In genomic region chr2:127065299-127065931, GRCh38 we compare ENCODE assay signal across 9 cellular contexts. TPM values are rescaled to one million over a fixed set of nuclear protein-coding genes. Genes with fewer than 3 reads are reported as not detected.
DNase-seq lines count a peak whose midpoint lies in the region; ATAC-seq, FAIRE-seq and TF ChIP-seq lines count a peak whose summit lies in the region.
"Had no signal": no experiment of that assay in that cellular context is flagged by ENCODE, and none has a peak within 500 bp of the region (broad histone marks: within the 10 kb centered on the region; RNA-seq: fewer than 3 reads in every experiment).

No MANE protein-coding gene starts in this region.

- in situ Hi-C loops in K562 (cut with MboI), result no loop called here

- POLR2A ChIA-PET in K562 (lab: Yijun Ruan, JAX), result interaction anchor here (0.8 kb wide), 1 partner anchor 11 kb away, joined by 5 read pairs; no protein-coding TSS in a partner anchor

- no peak for FAIRE-seq in K562 (lab: Jason Lieb, UNC)

- no peak for DNase-seq in activated naive CD4-positive, alpha-beta T cell treated with anti-CD3 and anti-CD28 coated beads, Interleukin-2, amount 10 ng/mL, durations not matched to agents 7 days and 5 days
- DNase-seq in K562 (ENCODE audit: extremely low read depth in 1 of 4, low spot score in 3 of 4) (no peak), upper lobe of right lung (no peak), NCI-H2107 treated with DMSO at 0.1 percent for 48 hours (lab: John Stamatoyannopoulos, UW; ENCODE audit: unreplicated experiment) (no peak), HPDE6-E6E7 (ENCODE audit: extremely low spot score) (no peak), lower leg skin (ENCODE audit: low spot score in 2 of 2) (no peak)
- DNase-seq: cerebellar nuclear complex had no signal

- peaks cover 19 to 55% of the 10 kb centered on the region in 2 experiments for H3K4me1 ChIP-seq in K562 (replicated peaks in 1 of 2; ENCODE audit: control insufficient read depth in 2 of 2, insufficient read depth in 2 of 2, low read length in 2 of 2)
- peaks cover 33% of the 10 kb centered on the region for H3K4me1 ChIP-seq in mucosa of stomach (ENCODE audit: control insufficient read depth, insufficient read depth, low read length)
- H3K4me1 ChIP-seq in upper lobe of right lung, result peaks cover 36% of the 10 kb centered on the region

- no peaks in the 10 kb centered on the region for H3K27me3 ChIP-seq in K562 (ENCODE audit: control insufficient read depth in 2 of 2, insufficient read depth in 2 of 2, low read length in 2 of 2)
- H3K27me3 ChIP-seq in mucosa of stomach (ENCODE audit: control insufficient read depth, insufficient read depth, low read length), result no peaks in the 10 kb centered on the region
- H3K27me3 ChIP-seq in upper lobe of right lung, result no peaks in the 10 kb centered on the region

- H3K36me3 Mint-ChIP-seq in activated naive CD4-positive, alpha-beta T cell treated with anti-CD3 and anti-CD28 coated beads, Interleukin-2, amount 50 U/mL, for 24 hours, result no peaks in the 10 kb centered on the region
- H3K36me3 Mint-ChIP-seq in activated naive CD4-positive, alpha-beta T cell treated with anti-CD3 and anti-CD28 coated beads, Interleukin-2, amount 10 ng/mL, durations not matched to agents 7 days and 5 days, result peaks cover 40% of the 10 kb centered on the region

- no peaks in the 10 kb centered on the region for H4K20me1 ChIP-seq in K562 (replicated peaks; ENCODE audit: control insufficient read depth, insufficient read depth, low read length)

- peak overlapping the region; percentile 66 for H3K4me2 ChIP-seq in K562 (ENCODE audit: insufficient read depth, low read length)

- H3K4me3 Mint-ChIP-seq in activated naive CD4-positive, alpha-beta T cell treated with anti-CD3 and anti-CD28 coated beads, Interleukin-2, amount 50 U/mL, for 24 hours, result no peak overlapping the region
- H3K4me3 Mint-ChIP-seq in activated naive CD4-positive, alpha-beta T cell treated with anti-CD3 and anti-CD28 coated beads, Interleukin-2, amount 10 ng/mL, durations not matched to agents 7 days and 5 days, result no peak overlapping the region

- BruUV-seq in K562 (replicated peaks; lab: Mats Ljungman, UMichigan), result no TSS peak

- H3K27ac Mint-ChIP-seq in activated naive CD4-positive, alpha-beta T cell treated with anti-CD3 and anti-CD28 coated beads, Interleukin-2, amount 50 U/mL, for 24 hours, result peak overlapping the region; percentile 65
- H3K27ac Mint-ChIP-seq in activated naive CD4-positive, alpha-beta T cell treated with anti-CD3 and anti-CD28 coated beads, Interleukin-2, amount 10 ng/mL, durations not matched to agents 7 days and 5 days, result no peak overlapping the region

- H3K36me3 ChIP-seq in K562 (ENCODE audit: control insufficient read depth, insufficient read depth, low read length), result no peaks in the 10 kb centered on the region
- H3K36me3 ChIP-seq in mucosa of stomach (ENCODE audit: control insufficient read depth, insufficient read depth, low read length), result no peaks in the 10 kb centered on the region
- H3K36me3 ChIP-seq in upper lobe of right lung, result peaks cover 4% of the 10 kb centered on the region

- intact Hi-C loops in K562 (cut with micrococcal nuclease) (loop anchor here (5.0 kb wide), 1 partner anchor 107 kb away; no protein-coding TSS in a partner anchor), upper lobe of right lung (cut with DNase I) (loop anchor here (5.0 kb wide), 1 partner anchor 42 kb away; the partner anchor contains the start of gene BIN1), lower leg skin (cut with DNase I; ENCODE audit: low total_unique reads) (no loop called here)

- H3K27me3 Mint-ChIP-seq in activated naive CD4-positive, alpha-beta T cell treated with anti-CD3 and anti-CD28 coated beads, Interleukin-2, amount 50 U/mL, for 24 hours, result no peaks in the 10 kb centered on the region
- no peaks in the 10 kb centered on the region for H3K27me3 Mint-ChIP-seq in activated naive CD4-positive, alpha-beta T cell treated with anti-CD3 and anti-CD28 coated beads, Interleukin-2, amount 10 ng/mL, durations not matched to agents 7 days and 5 days

- TF ChIP-seq EP300 in K562 (IDR thresholded peaks at IDR 0.05; ENCODE audit: low read length), result no peak

- ATAC-seq in K562 (no peak), upper lobe of right lung (no peak)

- H3K4me1 Mint-ChIP-seq in activated naive CD4-positive, alpha-beta T cell treated with anti-CD3 and anti-CD28 coated beads, Interleukin-2, amount 50 U/mL, for 24 hours, result peaks cover 17% of the 10 kb centered on the region
- peaks cover 14% of the 10 kb centered on the region for H3K4me1 Mint-ChIP-seq in activated naive CD4-positive, alpha-beta T cell treated with anti-CD3 and anti-CD28 coated beads, Interleukin-2, amount 10 ng/mL, durations not matched to agents 7 days and 5 days

- WGBS in K562 (ENCODE audit: insufficient coverage, low coverage, missing lambda C conversion rate), result 62% methylated on average over 13 of the region's 13 CpGs
- WGBS in lower leg skin, 2 donors, result 83 to 88% methylated on average over 13 of the region's 13 CpGs

- H3K9me3 ChIP-seq in K562 (replicated peaks; ENCODE audit: control insufficient read depth, insufficient read depth, low read depth, low read length) (no peaks in the 10 kb centered on the region), mucosa of stomach (ENCODE audit: control insufficient read depth, low read length) (no peaks in the 10 kb centered on the region), upper lobe of right lung (no peaks in the 10 kb centered on the region)

- H3K9ac ChIP-seq in K562 (ENCODE audit: insufficient read depth in 1 of 2, low read depth in 2 of 2, low read length in 2 of 2) (peak overlapping the region; percentile 77 to 90; a peak in 3 of 4 replicates), mucosa of stomach (ENCODE audit: low read length) (peak overlapping the region; percentile 5)

- H3K9me1 ChIP-seq in K562 (ENCODE audit: control insufficient read depth, insufficient read depth, low read length), result no peaks in the 10 kb centered on the region

- H2AFZ ChIP-seq in K562 (ENCODE audit: low read depth, low read length), result peak overlapping the region; percentile 95

- H3K9me3 Mint-ChIP-seq in activated naive CD4-positive, alpha-beta T cell treated with anti-CD3 and anti-CD28 coated beads, Interleukin-2, amount 50 U/mL, for 24 hours, result no peaks in the 10 kb centered on the region
- H3K9me3 Mint-ChIP-seq in activated naive CD4-positive, alpha-beta T cell treated with anti-CD3 and anti-CD28 coated beads, Interleukin-2, amount 10 ng/mL, durations not matched to agents 7 days and 5 days, result no peaks in the 10 kb centered on the region

- TF ChIP-seq CTCF in K562 (IDR thresholded peaks at IDR 0.05 in 2 of 3, conservative IDR thresholded peaks at IDR 0.05 in 1 of 3; ENCODE audit: insufficient read depth in 2 of 3, low read depth in 1 of 3, low read length in 3 of 3) (no peak), upper lobe of right lung (IDR thresholded peaks at IDR 0.05) (no peak), lower leg skin (IDR thresholded peaks at IDR 0.05) (no peak)

- CTCF ChIA-PET in activated naive CD4-positive, alpha-beta T cell treated with anti-CD3 and anti-CD28 coated beads, Interleukin-2, amount 10 ng/mL, durations not matched to agents 7 days and 5 days (lab: Charles Lee), result interaction anchor here (2.0 kb wide), 1 partner anchor 14 kb away, joined by 4 read pairs; no protein-coding TSS in a partner anchor
- CTCF ChIA-PET in K562 (lab: Yijun Ruan, JAX; ENCODE audit: low intra/inter-chr PET ratio), result no interaction called here

- TF ChIP-seq RAD21 in K562 (CRISPR knock-in tag; conservative IDR thresholded peaks at IDR 0.05 in 1 of 2, IDR thresholded peaks at IDR 0.05 in 1 of 2), result no peak

- H3K4me3 ChIP-seq in K562 (no peak overlapping the region), mucosa of stomach (ENCODE audit: low read length) (no peak overlapping the region), upper lobe of right lung (no peak overlapping the region), lower leg skin (ENCODE audit: low read depth, poor library complexity, severe bottlenecking) (no peak overlapping the region)

- H3K79me2 ChIP-seq in K562 (ENCODE audit: control insufficient read depth, insufficient read depth, low read length), result no peaks in the 10 kb centered on the region

- no peak for TF ChIP-seq POLR2A in K562 (conservative IDR thresholded peaks at IDR 0.05)
- TF ChIP-seq POLR2A in lower leg skin (IDR thresholded peaks at IDR 0.05), result no peak

- H3K27ac ChIP-seq in K562 (ENCODE audit: extremely low read depth, low read depth, low read length) (peak overlapping the region; percentile 91), upper lobe of right lung (peak overlapping the region; percentile 78)

TF ChIP-seq in K562, 482 proteins besides CTCF, POLR2A, EP300 and RAD21 (continues in another document):
- no peak for TF ChIP-seq CHCHD3 (CRISPR knock-in tag; IDR thresholded peaks at IDR 0.05)
- no peak for TF ChIP-seq BHLHE40 (IDR thresholded peaks at IDR 0.05; ENCODE audit: low read length)
- no peak for TF ChIP-seq ZC3H4 (CRISPR knock-in tag; IDR thresholded peaks at IDR 0.05; ENCODE audit: borderline replicate concordance)
- peak; percentile 5 for TF ChIP-seq RBBP5 (IDR thresholded peaks at IDR 0.05; ENCODE audit: borderline replicate concordance, insufficient read depth, low read length, poor library complexity, severe bottlenecking)

RNA-seq across cellular contexts. Expression of gene BIN1, which starts 41.5 kb away (rescaled TPM):
- 1.2 and 1.6 TPM in 2 replicates for total RNA-seq in K562 (2011; cell fraction: chromatin; rRNA removed; ENCODE audit: low replicate concordance)
- total RNA-seq in K562 (2011; cell fraction: nucleolus; rRNA removed), result 2.5 and 3.7 TPM in 2 replicates
- 1.1 and 2.7 TPM in 2 replicates for total RNA-seq in K562 (2011; cell fraction: nucleoplasm; rRNA removed)
- total RNA-seq in K562 (2014; rRNA removed), result 2.0 and 3.2 TPM in 2 replicates
- 0.10 and 0.22 TPM in 2 replicates for total RNA-seq in K562 (2014; rRNA removed; fragmentation: Illumina TruSeq; extraction: Trizol)
- total RNA-seq in K562 (2015; rRNA removed; fragmentation: Illumina TruSeq; extraction: Trizol), result 0.62 and 0.79 TPM in 2 replicates
- 1.7 and 2.8 TPM in 2 replicates for total RNA-seq in K562 (2021)
- 0.47 and 1.5 TPM in 2 replicates for polyA plus RNA-seq in K562 (2011; rRNA removed)
- polyA plus RNA-seq in K562 (2011; cell fraction: cytosol; rRNA removed), result 1.5 and 2.1 TPM in 2 replicates
- polyA plus RNA-seq in K562 (2011; cell fraction: nucleus; rRNA removed), result 2.0 TPM in 2 replicates
- polyA plus RNA-seq in K562 (2012), result 1.5 and 2.9 TPM in 2 replicates
- 0.97 and 2.2 TPM in 2 replicates for polyA plus RNA-seq in K562 (2014; fragmentation: Illumina TruSeq; extraction: Trizol)
- polyA plus RNA-seq in K562 (2014; fragmentation: Nextera tagmentation; extraction: Ambion mirVana), result under 1 TPM in 1 of 2 experiments, not detected in 1; 0.04 TPM
- polyA plus RNA-seq in K562 (2014; rRNA removed), result 1.6 and 2.2 TPM in 2 replicates
- polyA minus RNA-seq in K562 (2011; rRNA and poly(A)+ RNA removed), result 0.32 and 0.57 TPM in 2 replicates
- 1.4 and 2.1 TPM in 2 replicates for polyA minus RNA-seq in K562 (2011; cell fraction: cytosol; rRNA and poly(A)+ RNA removed)
- polyA minus RNA-seq in K562 (2011; cell fraction: nucleus; rRNA and poly(A)+ RNA removed), result 1.4 and 1.6 TPM in 2 replicates
- total RNA-seq in upper lobe of right lung, result 33.4 TPM
- 10 to 100 TPM in 2 of 4 donors, 1 to 10 TPM in 2; 8.4 to 18.2 (median 9.8) TPM for total RNA-seq in lower leg skin
